ENCODE assay signal across 17 cellular contexts in the genomic region with DNA sequence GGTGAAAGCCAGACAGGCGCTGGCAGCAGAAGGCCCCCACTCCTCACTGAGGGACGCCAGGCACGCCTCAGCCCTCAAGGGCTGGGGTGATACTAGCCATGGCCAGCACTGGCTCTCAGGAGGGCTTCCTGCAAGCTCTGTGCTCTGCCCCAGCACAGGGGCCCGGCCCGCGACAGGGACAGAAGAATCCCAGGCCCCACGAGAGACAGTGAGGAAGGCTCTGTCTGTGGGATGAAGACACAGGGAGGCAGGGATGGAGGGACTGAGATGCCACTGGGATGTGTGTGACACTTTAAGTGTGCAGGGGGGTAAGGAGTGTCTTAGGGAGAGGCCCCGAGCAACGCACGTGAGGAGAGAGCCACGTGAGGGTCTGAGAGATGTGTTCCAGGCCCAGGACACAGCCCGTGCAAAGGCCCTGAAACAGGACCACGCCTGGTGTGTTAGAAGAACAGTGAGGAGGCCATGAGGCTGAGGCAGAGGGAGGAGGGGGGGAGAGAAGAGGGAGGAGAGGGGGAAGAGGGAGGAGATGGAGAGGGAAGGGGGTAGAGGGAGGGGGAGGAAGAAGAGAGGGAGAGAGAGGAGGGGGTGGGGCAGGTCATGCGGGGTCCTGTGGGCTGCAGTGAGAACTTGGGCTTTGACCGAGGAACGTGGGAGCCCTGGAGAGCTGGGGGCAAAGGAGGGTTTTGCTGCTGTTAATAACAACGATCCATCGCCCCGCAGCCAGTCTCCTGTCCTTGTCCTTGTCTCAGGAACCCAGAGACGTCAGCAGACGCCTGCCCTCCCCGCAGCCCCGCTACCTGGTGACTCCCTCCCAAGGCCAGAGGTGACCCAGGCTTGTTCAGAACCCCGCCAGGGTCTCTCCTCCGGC. TPM values are rescaled to one million over a fixed set of nuclear protein-coding genes. Genes with fewer than 3 reads are reported as not detected.
DNase-seq lines count a peak whose midpoint lies in the region; ATAC-seq and TF ChIP-seq lines count a peak whose summit lies in the region.
"Had no signal": no experiment of that assay in that cellular context is flagged by ENCODE, and none has a peak within 500 bp of the region (broad histone marks: within the 10 kb centered on the region; RNA-seq: fewer than 3 reads in every experiment).

No MANE protein-coding gene starts in this region.

- H3K9me3 Mint-ChIP-seq in MCF 10A (ENCODE audit: unreplicated experiment): no peaks in the 10 kb centered on the region
- H3K9me3 Mint-ChIP-seq in activated T-helper 2 cell treated with anti-CD3 and anti-CD28 coated beads, Interferon-gamma antibody, Interleukin-2, Interleukin-4, amounts not matched to agents 10 μg/mL and 5 μg/mL and 100 μg/mL, durations not matched to agents 14 hours and 24 hours and 36 hours: no peaks in the 10 kb centered on the region
- H3K9me3 Mint-ChIP-seq in stimulated activated effector memory CD8-positive, alpha-beta T cell treated with anti-CD3 and anti-CD28 coated beads, Interleukin-12 subunit alpha, Interleukin-12 subunit beta, amount 100 ng/mL, for 72 hours: no peaks in the 10 kb centered on the region

- peaks cover 27% of the 10 kb centered on the region for H4K20me1 ChIP-seq in mammary epithelial cell (ENCODE audit: insufficient read depth, low read length)

- intact Hi-C loops in MCF 10A (cut with micrococcal nuclease) (loop anchor here (10.0 kb wide), 1 partner anchor 98 kb away; a partner anchor contains a TSS), mammary epithelial cell (cut with micrococcal nuclease) (no loop called here)
- intact Hi-C loops in activated T-helper 2 cell treated with anti-CD3 and anti-CD28 coated beads, Interferon-gamma antibody, Interleukin-2, Interleukin-4, amounts not matched to agents 10 μg/mL and 5 μg/mL and 100 μg/mL, durations not matched to agents 14 hours and 24 hours and 36 hours (cut with micrococcal nuclease): no loop called here

- CTCF ChIA-PET in MCF 10A (lab: Yijun Ruan, JAX): interaction anchor here (1.4 kb wide), 1 partner anchor 10 kb away, joined by 5 read pairs; no protein-coding TSS in a partner anchor
- CTCF ChIA-PET in mammary epithelial cell (lab: Charles Lee; ENCODE audit: low non-redundant PET): no interaction called here

- POLR2A ChIA-PET in MCF 10A (lab: Yijun Ruan, JAX): interaction anchor here (0.6 to 3.1 kb wide), 5 partner anchors 11 to 43 kb away, joined by 3 to 15 read pairs (median 3); a partner anchor contains a TSS

- in situ Hi-C loops in mammary epithelial cell (cut with MboI; ENCODE audit: low sequenced_read_pairs in 2 of 2): no loop called here

- no peak overlapping the region for H3K4me3 Mint-ChIP-seq in MCF 10A (ENCODE audit: unreplicated experiment)
- H3K4me3 Mint-ChIP-seq in activated T-helper 2 cell treated with anti-CD3 and anti-CD28 coated beads, Interferon-gamma antibody, Interleukin-2, Interleukin-4, amounts not matched to agents 10 μg/mL and 5 μg/mL and 100 μg/mL, durations not matched to agents 14 hours and 24 hours and 36 hours (ENCODE audit: low read depth): no peak overlapping the region
- H3K4me3 Mint-ChIP-seq in stimulated activated effector memory CD8-positive, alpha-beta T cell treated with anti-CD3 and anti-CD28 coated beads, Interleukin-12 subunit alpha, Interleukin-12 subunit beta, amount 100 ng/mL, for 72 hours: no peak overlapping the region

- H3K36me3 ChIP-seq in mammary epithelial cell (ENCODE audit: insufficient read depth, low read length): peaks cover 10% of the 10 kb centered on the region

- H3K27me3 ChIP-seq in mammary epithelial cell (ENCODE audit: insufficient read depth, low read length): no peaks in the 10 kb centered on the region

- H3K27ac Mint-ChIP-seq in MCF 10A (ENCODE audit: low read depth, unreplicated experiment): peak overlapping the region; percentile 54
- peak overlapping the region; percentile 26 for H3K27ac Mint-ChIP-seq in activated T-helper 2 cell treated with anti-CD3 and anti-CD28 coated beads, Interferon-gamma antibody, Interleukin-2, Interleukin-4, amounts not matched to agents 10 μg/mL and 5 μg/mL and 100 μg/mL, durations not matched to agents 14 hours and 24 hours and 36 hours
- peak overlapping the region; percentile 85 for H3K27ac Mint-ChIP-seq in stimulated activated effector memory CD8-positive, alpha-beta T cell treated with anti-CD3 and anti-CD28 coated beads, Interleukin-12 subunit alpha, Interleukin-12 subunit beta, amount 100 ng/mL, for 72 hours

- no peaks in the 10 kb centered on the region for H3K27me3 Mint-ChIP-seq in MCF 10A (ENCODE audit: insufficient read depth, unreplicated experiment)
- no peaks in the 10 kb centered on the region for H3K27me3 Mint-ChIP-seq in activated T-helper 2 cell treated with anti-CD3 and anti-CD28 coated beads, Interferon-gamma antibody, Interleukin-2, Interleukin-4, amounts not matched to agents 10 μg/mL and 5 μg/mL and 100 μg/mL, durations not matched to agents 14 hours and 24 hours and 36 hours (ENCODE audit: low read depth)

- WGBS in mammary epithelial cell (ENCODE audit: low coverage, missing lambda C conversion rate): 79% methylated on average over 10 of the region's 25 CpGs

- H3K79me2 ChIP-seq in mammary epithelial cell (ENCODE audit: insufficient read depth, low read length): peaks cover 45% of the 10 kb centered on the region

- H3K4me3 ChIP-seq in mammary epithelial cell (replicated peaks in 1 of 3; ENCODE audit: insufficient read depth in 1 of 3, low read depth in 2 of 3, low read length in 3 of 3): no peak overlapping the region

- peaks cover 13% of the 10 kb centered on the region for H3K4me1 ChIP-seq in mammary epithelial cell (ENCODE audit: insufficient read depth, low read length)

- no peak overlapping the region for H3K27ac ChIP-seq in mammary epithelial cell (ENCODE audit: insufficient read depth, low read depth, low read length)

- H3K9me3 ChIP-seq in mammary epithelial cell (replicated peaks; ENCODE audit: insufficient read depth, low read length): no peaks in the 10 kb centered on the region

- no peak overlapping the region for H3K4me2 ChIP-seq in mammary epithelial cell (ENCODE audit: insufficient read depth, low read depth, low read length)

- ATAC-seq in stimulated activated effector memory CD8-positive, alpha-beta T cell treated with anti-CD3 and anti-CD28 coated beads, Interleukin-12 subunit alpha, Interleukin-12 subunit beta, amount 100 ng/mL, for 72 hours: no peak
- no peak for ATAC-seq in HG02763 (IDR thresholded peaks at IDR 0.05; ENCODE audit: unreplicated experiment)

- dilution Hi-C loops in mammary epithelial cell (cut with HindIII; ENCODE audit: low sequenced_read_pairs): no loop called here

- DNase-seq in MCF 10A (ENCODE audit: unreplicated experiment): no peak
- no peak for DNase-seq in mammary epithelial cell
- no peak for DNase-seq in activated T-helper 2 cell treated with anti-CD3 and anti-CD28 coated beads, Interferon-gamma antibody, Interleukin-2, Interleukin-4, amounts not matched to agents 10 μg/mL and 5 μg/mL and 100 μg/mL, durations not matched to agents 14 hours and 24 hours and 36 hours (ENCODE audit: low spot score)
- DNase-seq in stimulated activated effector memory CD8-positive, alpha-beta T cell treated with anti-CD3 and anti-CD28 coated beads, Interleukin-12 subunit alpha, Interleukin-12 subunit beta, amount 100 ng/mL, for 72 hours (ENCODE audit: low spot score in 2 of 2): no peak
- DNase-seq in NCI-H128 (lab: John Stamatoyannopoulos, UW; ENCODE audit: unreplicated experiment): no peak
- DNase-seq: amniotic stem cell; effector CD8-positive, alpha-beta T cell; head of caudate nucleus; NCI-H146; stimulated activated CD4-positive, alpha-beta T cell treated with anti-CD3 and anti-CD28 coated beads, Interleukin-4, amount 100 ng/mL, for 24 hours; T-helper 2 cell had no signal

- H3K36me3 Mint-ChIP-seq in MCF 10A (ENCODE audit: insufficient read depth, unreplicated experiment): peaks cover 81% of the 10 kb centered on the region
- peaks cover 66% of the 10 kb centered on the region for H3K36me3 Mint-ChIP-seq in activated T-helper 2 cell treated with anti-CD3 and anti-CD28 coated beads, Interferon-gamma antibody, Interleukin-2, Interleukin-4, amounts not matched to agents 10 μg/mL and 5 μg/mL and 100 μg/mL, durations not matched to agents 14 hours and 24 hours and 36 hours (ENCODE audit: low read depth)
- H3K36me3 Mint-ChIP-seq in stimulated activated effector memory CD8-positive, alpha-beta T cell treated with anti-CD3 and anti-CD28 coated beads, Interleukin-12 subunit alpha, Interleukin-12 subunit beta, amount 100 ng/mL, for 72 hours: peaks cover 100% of the 10 kb centered on the region

- BruUV-seq in MCF 10A (replicated peaks; lab: Mats Ljungman, UMichigan) (no TSS peak), mammary epithelial cell (replicated peaks; lab: Mats Ljungman, UMichigan) (no TSS peak)

- TF ChIP-seq CTCF in MCF 10A (IDR thresholded peaks at IDR 0.05; ENCODE audit: unreplicated experiment): no peak
- TF ChIP-seq CTCF in mammary epithelial cell (conservative IDR thresholded peaks at IDR 0.05 in 1 of 2, IDR thresholded peaks at IDR 0.05 in 1 of 2; ENCODE audit: extremely low read depth in 1 of 2, insufficient read depth in 1 of 2, low read depth in 1 of 2, low read length in 2 of 2): no peak

- H3K9ac ChIP-seq in mammary epithelial cell (ENCODE audit: insufficient read depth, low read length): no peak overlapping the region

- no peaks in the 10 kb centered on the region for H3K4me1 Mint-ChIP-seq in MCF 10A (ENCODE audit: insufficient read depth, unreplicated experiment)
- H3K4me1 Mint-ChIP-seq in activated T-helper 2 cell treated with anti-CD3 and anti-CD28 coated beads, Interferon-gamma antibody, Interleukin-2, Interleukin-4, amounts not matched to agents 10 μg/mL and 5 μg/mL and 100 μg/mL, durations not matched to agents 14 hours and 24 hours and 36 hours (ENCODE audit: low read depth): peaks cover 5% of the 10 kb centered on the region
- peaks cover 40% of the 10 kb centered on the region for H3K4me1 Mint-ChIP-seq in stimulated activated effector memory CD8-positive, alpha-beta T cell treated with anti-CD3 and anti-CD28 coated beads, Interleukin-12 subunit alpha, Interleukin-12 subunit beta, amount 100 ng/mL, for 72 hours

- H2AFZ ChIP-seq in mammary epithelial cell (ENCODE audit: low read depth, low read length): no peak overlapping the region

RNA-seq across cellular contexts. Expression of a gene that starts 7.2 kb away (rescaled TPM):
- total RNA-seq in MCF 10A (2022) (1,569 and 1,807 TPM in 2 replicates), mammary epithelial cell (100 to 1,000 TPM; 323 to 990 TPM)
- 717 TPM for polyA plus RNA-seq in mammary epithelial cell
- 88.8 TPM for polyA minus RNA-seq in mammary epithelial cell
- total RNA-seq in activated T-helper 2 cell treated with anti-CD3 and anti-CD28 coated beads, Interferon-gamma antibody, Interleukin-2, Interleukin-4, amounts not matched to agents 10 μg/mL and 5 μg/mL and 100 μg/mL, durations not matched to agents 14 hours and 24 hours and 36 hours: 996 and 1,031 TPM in 2 replicates

RNA-seq across cellular contexts. Expression of a gene that starts 16.4 kb away (rescaled TPM):
- total RNA-seq in MCF 10A (2022) (4.1 and 5.5 TPM in 2 replicates), mammary epithelial cell (10 to 100 TPM in 1 of 2 donors, 1 to 10 TPM in 1; 6.4 to 10.5 TPM)
- 5.2 TPM for polyA plus RNA-seq in mammary epithelial cell
- polyA minus RNA-seq in mammary epithelial cell: 4.6 TPM
- total RNA-seq in activated T-helper 2 cell treated with anti-CD3 and anti-CD28 coated beads, Interferon-gamma antibody, Interleukin-2, Interleukin-4, amounts not matched to agents 10 μg/mL and 5 μg/mL and 100 μg/mL, durations not matched to agents 14 hours and 24 hours and 36 hours: 2.0 and 2.5 TPM in 2 replicates

RNA-seq across cellular contexts. Expression of a gene that starts 16.9 kb away (rescaled TPM):
- total RNA-seq in MCF 10A (2022) (51.5 and 73.0 TPM in 2 replicates), mammary epithelial cell (10 to 100 TPM; 25.3 to 71.2 TPM)
- 46.8 TPM for polyA plus RNA-seq in mammary epithelial cell
- 14.5 TPM for polyA minus RNA-seq in mammary epithelial cell
- total RNA-seq in activated T-helper 2 cell treated with anti-CD3 and anti-CD28 coated beads, Interferon-gamma antibody, Interleukin-2, Interleukin-4, amounts not matched to agents 10 μg/mL and 5 μg/mL and 100 μg/mL, durations not matched to agents 14 hours and 24 hours and 36 hours: 54.3 and 60.9 TPM in 2 replicates

RNA-seq across cellular contexts. Expression of a gene that starts 22.7 kb away (rescaled TPM):
- total RNA-seq in MCF 10A (2022) (219 and 254 TPM in 2 replicates), mammary epithelial cell (10 to 100 TPM; 73.7 to 88.3 TPM)
- 55.0 TPM for polyA plus RNA-seq in mammary epithelial cell
- 64.3 TPM for polyA minus RNA-seq in mammary epithelial cell
- total RNA-seq in activated T-helper 2 cell treated with anti-CD3 and anti-CD28 coated beads, Interferon-gamma antibody, Interleukin-2, Interleukin-4, amounts not matched to agents 10 μg/mL and 5 μg/mL and 100 μg/mL, durations not matched to agents 14 hours and 24 hours and 36 hours: 192 and 196 TPM in 2 replicates

RNA-seq across cellular contexts. Expression of a gene that starts 23.2 kb away (rescaled TPM):
- total RNA-seq in MCF 10A (2022) (not detected in 2 replicates), mammary epithelial cell (not detected)
- not detected for polyA plus RNA-seq in mammary epithelial cell
- not detected for polyA minus RNA-seq in mammary epithelial cell
- not detected in 2 replicates for total RNA-seq in activated T-helper 2 cell treated with anti-CD3 and anti-CD28 coated beads, Interferon-gamma antibody, Interleukin-2, Interleukin-4, amounts not matched to agents 10 μg/mL and 5 μg/mL and 100 μg/mL, durations not matched to agents 14 hours and 24 hours and 36 hours
- total RNA-seq: G401, HT1080, liver, posterior vena cava, subcutaneous adipose tissue had no signal
- polyA plus RNA-seq: liver had no signal

Comparison
In these comparisons a context has a peak if more than half of its experiments do, and no peak if none do; other contexts are left out.
1. H3K27ac Mint-ChIP-seq: peak in every context shown above with its lines; median percentile 85 in stimulated activated effector memory CD8-positive, alpha-beta T cell treated with anti-CD3 and anti-CD28 coated beads, Interleukin-12 subunit alpha, Interleukin-12 subunit beta, amount 100 ng/mL, for 72 hours; 54 in MCF 10A; 26 in activated T-helper 2 cell treated with anti-CD3 and anti-CD28 coated beads, Interferon-gamma antibody, Interleukin-2, Interleukin-4, amounts not matched to agents 10 μg/mL and 5 μg/mL and 100 μg/mL, durations not matched to agents 14 hours and 24 hours and 36 hours.